8 cellular contexts compared by ENCODE assay signal in the genomic region with DNA sequence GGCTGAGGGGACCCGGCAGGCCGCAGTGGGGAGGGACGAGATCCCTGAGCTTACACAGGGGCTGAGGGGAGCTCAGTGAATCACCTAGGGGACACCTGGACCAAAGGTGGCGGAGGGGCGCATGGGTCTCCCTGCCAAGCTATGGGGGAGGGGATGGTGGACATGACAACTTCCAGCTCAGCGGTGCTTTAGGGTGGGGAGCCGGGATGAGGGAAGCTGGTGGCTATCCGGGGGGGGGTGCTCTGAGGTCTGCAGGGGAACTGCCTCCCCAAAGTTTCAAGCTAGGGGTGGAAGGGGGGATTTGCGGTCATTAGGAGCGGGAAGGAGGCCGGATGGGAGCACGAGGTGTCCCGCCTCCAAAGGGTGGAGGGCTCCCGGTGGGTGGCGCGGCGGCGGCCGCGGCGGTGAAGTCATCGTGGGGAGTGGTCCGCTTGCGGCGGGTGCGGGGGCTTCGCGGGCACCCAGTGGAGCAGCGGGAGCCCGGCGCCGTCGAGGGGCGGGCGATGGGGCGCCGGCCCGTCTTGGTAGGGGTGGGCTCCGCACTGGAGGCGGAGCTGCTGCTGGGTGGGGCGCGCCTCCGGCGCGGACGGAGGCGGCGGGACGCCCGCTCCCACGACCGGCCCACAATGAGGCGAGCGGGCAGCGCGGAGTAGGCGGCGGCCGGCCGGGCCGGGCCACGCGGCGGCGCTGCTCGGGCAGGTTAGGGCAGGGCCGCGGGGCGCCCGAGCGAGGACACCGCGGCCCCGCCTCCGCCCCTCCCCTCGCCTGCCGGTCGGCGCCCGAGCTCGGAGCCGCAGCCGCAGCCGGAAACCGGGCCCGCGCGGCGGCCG. TPM values are rescaled to one million over a fixed set of nuclear protein-coding genes. Genes with fewer than 3 reads are reported as not detected.
DNase-seq lines count a peak whose midpoint lies in the region; ATAC-seq, FAIRE-seq and TF ChIP-seq lines count a peak whose summit lies in the region.

A gene with protein sequence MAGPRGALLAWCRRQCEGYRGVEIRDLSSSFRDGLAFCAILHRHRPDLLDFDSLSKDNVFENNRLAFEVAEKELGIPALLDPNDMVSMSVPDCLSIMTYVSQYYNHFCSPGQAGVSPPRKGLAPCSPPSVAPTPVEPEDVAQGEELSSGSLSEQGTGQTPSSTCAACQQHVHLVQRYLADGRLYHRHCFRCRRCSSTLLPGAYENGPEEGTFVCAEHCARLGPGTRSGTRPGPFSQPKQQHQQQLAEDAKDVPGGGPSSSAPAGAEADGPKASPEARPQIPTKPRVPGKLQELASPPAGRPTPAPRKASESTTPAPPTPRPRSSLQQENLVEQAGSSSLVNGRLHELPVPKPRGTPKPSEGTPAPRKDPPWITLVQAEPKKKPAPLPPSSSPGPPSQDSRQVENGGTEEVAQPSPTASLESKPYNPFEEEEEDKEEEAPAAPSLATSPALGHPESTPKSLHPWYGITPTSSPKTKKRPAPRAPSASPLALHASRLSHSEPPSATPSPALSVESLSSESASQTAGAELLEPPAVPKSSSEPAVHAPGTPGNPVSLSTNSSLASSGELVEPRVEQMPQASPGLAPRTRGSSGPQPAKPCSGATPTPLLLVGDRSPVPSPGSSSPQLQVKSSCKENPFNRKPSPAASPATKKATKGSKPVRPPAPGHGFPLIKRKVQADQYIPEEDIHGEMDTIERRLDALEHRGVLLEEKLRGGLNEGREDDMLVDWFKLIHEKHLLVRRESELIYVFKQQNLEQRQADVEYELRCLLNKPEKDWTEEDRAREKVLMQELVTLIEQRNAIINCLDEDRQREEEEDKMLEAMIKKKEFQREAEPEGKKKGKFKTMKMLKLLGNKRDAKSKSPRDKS (plus strand): TSS at position 764 of the 830 bp plus-strand sequence. CDS start 126 bp downstream, outside the sequence.

- H3K27ac Mint-ChIP-seq in central memory CD8-positive, alpha-beta T cell (ENCODE audit: low read depth), result peak within 1 kb of the TSS; percentile 86

- peak; percentile 80 for ATAC-seq in central memory CD8-positive, alpha-beta T cell (replicated peaks; ENCODE audit: extremely low read depth, poor library complexity, severe bottlenecking)

- no peaks in the 10 kb centered on the region for H3K27me3 Mint-ChIP-seq in central memory CD8-positive, alpha-beta T cell

- H3K4me1 ChIP-seq in MM.1S (ENCODE audit: low read length), result no peaks in the 10 kb centered on the region

- peak within 1 kb of the TSS; percentile 82 for H3K4me3 Mint-ChIP-seq in central memory CD8-positive, alpha-beta T cell

- TF ChIP-seq POLR2A in H54 (IDR thresholded peaks at IDR 0.05; ENCODE audit: low read depth, low read length), result no peak

- H3K4me3 ChIP-seq in GM06990 (replicated peaks; ENCODE audit: low read depth, low read length) (peak within 1 kb of the TSS; percentile 68), MM.1S (ENCODE audit: low read length) (peak within 1 kb of the TSS; percentile 65), WERI-Rb-1 (ENCODE audit: low read depth, low read length) (peak within 1 kb of the TSS; percentile 54), kidney epithelial cell (ENCODE audit: low read depth, low read length) (peak within 1 kb of the TSS; percentile 76)

- no peak for TF ChIP-seq CTCF in GM06990 (IDR thresholded peaks at IDR 0.05; ENCODE audit: insufficient read depth, low read length, poor library complexity, severe bottlenecking)
- TF ChIP-seq CTCF in MM.1S (IDR thresholded peaks at IDR 0.05; ENCODE audit: low read length), result no peak
- TF ChIP-seq CTCF in WERI-Rb-1 (IDR thresholded peaks at IDR 0.05; ENCODE audit: low read depth, low read length), result peak; percentile 20; the same call in 1 of the 2 replicates
- TF ChIP-seq CTCF in kidney epithelial cell (IDR thresholded peaks at IDR 0.05; ENCODE audit: insufficient read depth, low read length, poor library complexity, severe bottlenecking), result no peak

- H3K27me3 ChIP-seq in GM06990 (replicated peaks; ENCODE audit: control insufficient read depth, insufficient read depth, low read length), result no peaks in the 10 kb centered on the region
- no peaks in the 10 kb centered on the region for H3K27me3 ChIP-seq in MM.1S (replicated peaks; ENCODE audit: insufficient read depth, low read length)
- no peaks in the 10 kb centered on the region for H3K27me3 ChIP-seq in WERI-Rb-1 (ENCODE audit: insufficient read depth, low read depth, severe bottlenecking)
- no peaks in the 10 kb centered on the region for H3K27me3 ChIP-seq in kidney epithelial cell (ENCODE audit: control insufficient read depth, insufficient read depth, low read length)

- H3K4me2 ChIP-seq in MM.1S (ENCODE audit: low read depth, low read length), result peak within 1 kb of the TSS; percentile 98

- FAIRE-seq in H54 (lab: Jason Lieb, UNC), result no peak

- H3K9me3 Mint-ChIP-seq in central memory CD8-positive, alpha-beta T cell, result no peaks in the 10 kb centered on the region

- peaks cover 12% of the 10 kb centered on the region for H3K79me2 ChIP-seq in MM.1S (ENCODE audit: low read length)

- H2AFZ ChIP-seq in MM.1S (ENCODE audit: low read length), result peak within 1 kb of the TSS; percentile 88

- H3K36me3 Mint-ChIP-seq in central memory CD8-positive, alpha-beta T cell (ENCODE audit: insufficient read depth), result peaks cover 9% of the 10 kb centered on the region

- H3K9me3 ChIP-seq in MM.1S (replicated peaks; ENCODE audit: insufficient read depth, low read length), result no peaks in the 10 kb centered on the region
- no peaks in the 10 kb centered on the region for H3K9me3 ChIP-seq in WERI-Rb-1 (ENCODE audit: severe bottlenecking)

- peak within 1 kb of the TSS; percentile 62 for H3K9ac ChIP-seq in MM.1S (ENCODE audit: low read length)

- H4K20me1 ChIP-seq in MM.1S (ENCODE audit: insufficient read depth, low read length), result no peaks in the 10 kb centered on the region

- H3K27ac ChIP-seq in MM.1S (ENCODE audit: low read length) (no peak within 1 kb of the TSS), WERI-Rb-1 (peak within 1 kb of the TSS; percentile 75)

- H3F3A ChIP-seq in MM.1S (ENCODE audit: insufficient read depth, low read length), result peaks cover 16% of the 10 kb centered on the region

- H3K36me3 ChIP-seq in GM06990 (ENCODE audit: control insufficient read depth, insufficient read depth, low read length) (no peaks in the 10 kb centered on the region), MM.1S (replicated peaks; ENCODE audit: insufficient read depth, low read length) (no peaks in the 10 kb centered on the region), WERI-Rb-1 (no peaks in the 10 kb centered on the region), kidney epithelial cell (ENCODE audit: control insufficient read depth, insufficient read depth, low read length) (no peaks in the 10 kb centered on the region)

- no peaks in the 10 kb centered on the region for H3K9me2 ChIP-seq in MM.1S (replicated peaks; ENCODE audit: insufficient read depth, low read length)

- peak; percentile 83 for DNase-seq in GM06990 (ENCODE audit: extremely low read depth, insufficient read length)
- peak; percentile 54 for DNase-seq in H54 (ENCODE audit: insufficient read length, low spot score)
- peak; percentile 80 for DNase-seq in MM.1S
- DNase-seq in WERI-Rb-1, result peak; percentile 70
- DNase-seq in central memory CD8-positive, alpha-beta T cell (ENCODE audit: low spot score in 2 of 2), result peak; percentile 18 to 39
- no peak for DNase-seq in kidney epithelial cell (ENCODE audit: low read depth)
- DNase-seq in stimulated activated CD4-positive, alpha-beta T cell treated with anti-CD3 and anti-CD28 coated beads, Interleukin-15, amount 100 ng/mL, for 24 hours, result peak; percentile 80
- no peak for DNase-seq in NCI-H2081 treated with DMSO at 0.1 percent for 48 hours (lab: John Stamatoyannopoulos, UW)

- peaks cover 35% of the 10 kb centered on the region for H3K4me1 Mint-ChIP-seq in central memory CD8-positive, alpha-beta T cell

RNA-seq across cellular contexts. Expression of the gene that starts here (rescaled TPM):
- 115 and 140 TPM in 2 replicates for total RNA-seq in kidney epithelial cell

Comparison
In these comparisons a context has a peak if more than half of its experiments do, and no peak if none do; other contexts are left out.
1. DNase-seq: peak in GM06990 (single experiment), H54 (single experiment), MM.1S (single experiment), WERI-Rb-1 (single experiment), central memory CD8-positive, alpha-beta T cell (2 of 2) and stimulated activated CD4-positive, alpha-beta T cell treated with anti-CD3 and anti-CD28 coated beads, Interleukin-15, amount 100 ng/mL, for 24 hours (single experiment); none in kidney epithelial cell (single experiment) and NCI-H2081 treated with DMSO at 0.1 percent for 48 hours (single experiment).
2. Peak in every context shown above with its lines, with median percentiles within 50 percentile points of each other: H3K4me3 ChIP-seq.